In genomic region chr16:12436201-12436657, GRCh38 we compare ENCODE assay signal across 13 cellular contexts.
DNase-seq lines count a peak whose midpoint lies in the region; ATAC-seq and TF ChIP-seq lines count a peak whose summit lies in the region.
"Had no signal": no experiment of that assay in that cellular context is flagged by ENCODE, and none has a peak within 500 bp of the region (broad histone marks: within the 10 kb centered on the region; RNA-seq: fewer than 3 reads in every experiment).

No MANE protein-coding gene starts in this region.

- H3K4me3 ChIP-seq in HUES64 (ENCODE audit: low read length): peak overlapping the region; percentile 43
- no peak overlapping the region for H3K4me3 ChIP-seq in endodermal cell (ENCODE audit: low read length)
- H3K4me3 ChIP-seq: body of pancreas had no signal

- peak; percentile 99 for DNase-seq in NCI-H2171 treated with DMSO at 0.1 percent for 48 hours (lab: John Stamatoyannopoulos, UW)
- peak; percentile 82 for DNase-seq in endodermal cell
- DNase-seq in posterior cingulate gyrus: peak in 6 of 10 donors; percentile 21 to 81 (median 53)
- no peak for DNase-seq in midbrain (lab: John Stamatoyannopoulos, UW)
- DNase-seq: activated CD4-positive, alpha-beta memory T cell treated with anti-CD3 and anti-CD28 coated beads, Interleukin-2, amount 10 ng/mL, durations not matched to agents 7 days and 5 days; activated gamma-delta T cell; CD4-positive, alpha-beta memory T cell; NCI-H1048; T-helper 9 cell had no signal

- no peaks in the 10 kb centered on the region for H3K36me3 ChIP-seq in HUES64 (ENCODE audit: insufficient read depth, low read length)
- H3K36me3 ChIP-seq in endodermal cell (ENCODE audit: control insufficient read depth, insufficient read depth, low read length): no peaks in the 10 kb centered on the region

- no peaks in the 10 kb centered on the region for H3K9me3 ChIP-seq in HUES64 (ENCODE audit: insufficient read depth, low read depth, low read length)
- H3K9me3 ChIP-seq in endodermal cell (ENCODE audit: control insufficient read depth, low read length): no peaks in the 10 kb centered on the region
- H3K9me3 ChIP-seq: body of pancreas had no signal

- TF ChIP-seq CTCF in endodermal cell (conservative IDR thresholded peaks at IDR 0.05): no peak

- no peaks in the 10 kb centered on the region for H3K36me3 Mint-ChIP-seq in endodermal cell (ENCODE audit: low read depth)

- 17% methylated on average over 17 of the region's 17 CpGs for WGBS in HUES64
- WGBS in endodermal cell (ENCODE audit: insufficient coverage in 1 of 2, insufficient read length in 1 of 2), 2 experiments: 27 to 28% methylated on average over 13 to 17 of the region's 17 CpGs

- H3K4me1 Mint-ChIP-seq in endodermal cell: peaks cover 11% of the 10 kb centered on the region
- H3K4me1 Mint-ChIP-seq: activated CD4-positive, alpha-beta memory T cell treated with anti-CD3 and anti-CD28 coated beads, Interleukin-2, amount 10 ng/mL, durations not matched to agents 7 days and 5 days had no signal

- no peaks in the 10 kb centered on the region for H3K27me3 Mint-ChIP-seq in endodermal cell (ENCODE audit: insufficient read depth)
- H3K27me3 Mint-ChIP-seq: activated CD4-positive, alpha-beta memory T cell treated with anti-CD3 and anti-CD28 coated beads, Interleukin-2, amount 10 ng/mL, durations not matched to agents 7 days and 5 days; CD4-positive, alpha-beta memory T cell had no signal

- H3K9me3 Mint-ChIP-seq in endodermal cell: peaks cover 3% of the 10 kb centered on the region
- H3K9me3 Mint-ChIP-seq: activated CD4-positive, alpha-beta memory T cell treated with anti-CD3 and anti-CD28 coated beads, Interleukin-2, amount 10 ng/mL, durations not matched to agents 7 days and 5 days had no signal

- H3K27me3 ChIP-seq in HUES64 (ENCODE audit: insufficient read depth, low read length): no peaks in the 10 kb centered on the region
- H3K27me3 ChIP-seq in endodermal cell (ENCODE audit: control insufficient read depth, insufficient read depth, low read length, poor library complexity, severe bottlenecking): no peaks in the 10 kb centered on the region
- H3K27me3 ChIP-seq: body of pancreas had no signal

- H3K27ac ChIP-seq in HUES64 (ENCODE audit: low read depth, low read length) (peak overlapping the region; percentile 56; the same call in 1 of the 2 replicates), endodermal cell (ENCODE audit: low read depth, low read length) (no peak overlapping the region)
- H3K27ac ChIP-seq: body of pancreas had no signal

- H3K4me1 ChIP-seq in HUES64 (ENCODE audit: insufficient read depth, low read length): peaks cover 12% of the 10 kb centered on the region
- no peaks in the 10 kb centered on the region for H3K4me1 ChIP-seq in endodermal cell (ENCODE audit: control insufficient read depth, insufficient read depth, low read length)
- H3K4me1 ChIP-seq: body of pancreas had no signal

- H3K4me3 Mint-ChIP-seq in endodermal cell: peak overlapping the region; percentile 45
- H3K4me3 Mint-ChIP-seq: activated CD4-positive, alpha-beta memory T cell treated with anti-CD3 and anti-CD28 coated beads, Interleukin-2, amount 10 ng/mL, durations not matched to agents 7 days and 5 days; CD4-positive, alpha-beta memory T cell had no signal

- H3K9ac ChIP-seq in HUES64 (ENCODE audit: low read depth, low read length): peak overlapping the region; percentile 56; the same call in 1 of the 2 replicates
- H3K9ac ChIP-seq in endodermal cell (ENCODE audit: extremely low read depth, low read length, poor library complexity, severe bottlenecking): peak overlapping the region; percentile 25

- intact Hi-C loops in posterior cingulate gyrus (cut with DNase I): loop anchor here (10.0 kb wide), 1 partner anchor 341 kb away; no protein-coding TSS in a partner anchor

- ATAC-seq in GM21717 (IDR thresholded peaks at IDR 0.05; ENCODE audit: unreplicated experiment): no peak
- no peak for ATAC-seq in HG03108 (IDR thresholded peaks at IDR 0.05; ENCODE audit: unreplicated experiment)
- ATAC-seq: body of pancreas had no signal

- peak overlapping the region; percentile 66 for H3K27ac Mint-ChIP-seq in endodermal cell
- H3K27ac Mint-ChIP-seq: activated CD4-positive, alpha-beta memory T cell treated with anti-CD3 and anti-CD28 coated beads, Interleukin-2, amount 10 ng/mL, durations not matched to agents 7 days and 5 days had no signal
